In genomic region chr17:62309381-62309780, GRCh38 we compare ENCODE assay signal across 15 cellular contexts.
DNase-seq lines count a peak whose midpoint lies in the region; ATAC-seq and TF ChIP-seq lines count a peak whose summit lies in the region.
"Had no signal": no experiment of that assay in that cellular context is flagged by ENCODE, and none has a peak within 500 bp of the region (broad histone marks: within the 10 kb centered on the region; RNA-seq: fewer than 3 reads in every experiment).

No MANE protein-coding gene starts in this region.

- no peaks in the 10 kb centered on the region for H3K9me3 ChIP-seq in mammary epithelial cell (replicated peaks; ENCODE audit: insufficient read depth, low read length)
- H3K9me3 ChIP-seq: BE2C, HAP-1 had no signal

- H2AFZ ChIP-seq in mammary epithelial cell (ENCODE audit: low read depth, low read length), result no peak overlapping the region
- H2AFZ ChIP-seq: GM23248 had no signal

- peak; percentile 6 for DNase-seq in RWPE1 (ENCODE audit: low spot score)
- DNase-seq in mammary epithelial cell, result peak; percentile 21
- peak; percentile 62 for DNase-seq in epithelial cell of esophagus (ENCODE audit: low read depth)
- DNase-seq in activated effector memory CD4-positive, alpha-beta T cell treated with anti-CD3 and anti-CD28 coated beads, Interleukin-2, amount 50 U/mL, for 16 hours, result no peak
- DNase-seq in erythroblast (lab: John Stamatoyannopoulos, UW), result no peak
- DNase-seq: ACHN; BE2C; C1 segment of cervical spinal cord; Caco-2; CD4-positive, CD25-positive, alpha-beta regulatory T cell; DMS79 treated with DMSO at 0.1 percent for 48 hours; GM23248 had no signal

- no peak overlapping the region for H3K27ac ChIP-seq in RWPE1
- H3K27ac ChIP-seq in mammary epithelial cell (ENCODE audit: insufficient read depth, low read depth, low read length), result no peak overlapping the region
- H3K27ac ChIP-seq: GM23248 had no signal

- TF ChIP-seq CTCF in RWPE1 (conservative IDR thresholded peaks at IDR 0.05; ENCODE audit: low read depth) (no peak), mammary epithelial cell (conservative IDR thresholded peaks at IDR 0.05 in 1 of 2, IDR thresholded peaks at IDR 0.05 in 1 of 2; ENCODE audit: extremely low read depth in 1 of 2, insufficient read depth in 1 of 2, low read depth in 1 of 2, low read length in 2 of 2) (no peak), epithelial cell of esophagus (IDR thresholded peaks at IDR 0.05; ENCODE audit: insufficient read depth, low read depth, low read length, missing control alignments) (no peak)

- intact Hi-C loops in mammary epithelial cell (cut with micrococcal nuclease), result no loop called here

- peaks cover 2% of the 10 kb centered on the region for H3K27me3 ChIP-seq in mammary epithelial cell (ENCODE audit: insufficient read depth, low read length)

- dilution Hi-C loops in mammary epithelial cell (cut with HindIII; ENCODE audit: low sequenced_read_pairs), result no loop called here

- no peaks in the 10 kb centered on the region for H3K4me1 ChIP-seq in mammary epithelial cell (ENCODE audit: insufficient read depth, low read length)
- H3K4me1 ChIP-seq: BE2C, HAP-1 had no signal

- POLR2A ChIA-PET in RWPE1 (lab: Yijun Ruan, JAX; ENCODE audit: low non-redundant PET), result no interaction called here

- CTCF ChIA-PET in RWPE1 (lab: Yijun Ruan, JAX) (interaction anchor here (0.5 kb wide), 1 partner anchor 179 kb away, joined by 4 read pairs; no protein-coding TSS in a partner anchor), mammary epithelial cell (lab: Charles Lee; ENCODE audit: low non-redundant PET) (interaction anchor here (0.7 to 0.8 kb wide), 2 partner anchors 595 to 1720 kb away, joined by 5 to 7 read pairs; no protein-coding TSS in a partner anchor)

- in situ Hi-C loops in mammary epithelial cell (cut with MboI; ENCODE audit: low sequenced_read_pairs in 2 of 2), result no loop called here

- no peak for TF ChIP-seq POLR2A in erythroblast (IDR thresholded peaks at IDR 0.05; ENCODE audit: low read length)

- H3K4me3 ChIP-seq in mammary epithelial cell (replicated peaks in 1 of 3; ENCODE audit: insufficient read depth in 1 of 3, low read depth in 2 of 3, low read length in 3 of 3), result no peak overlapping the region
- no peak overlapping the region for H3K4me3 ChIP-seq in epithelial cell of esophagus (ENCODE audit: low read length)
- H3K4me3 ChIP-seq: GM12878, GM23248, HAP-1 had no signal

- no TSS peak for BruUV-seq in mammary epithelial cell (replicated peaks; lab: Mats Ljungman, UMichigan)

- no peaks in the 10 kb centered on the region for H3K36me3 ChIP-seq in mammary epithelial cell (ENCODE audit: insufficient read depth, low read length)
- H3K36me3 ChIP-seq: BE2C, HAP-1 had no signal

- H3K79me2 ChIP-seq in mammary epithelial cell (ENCODE audit: insufficient read depth, low read length), result no peaks in the 10 kb centered on the region

- no peak overlapping the region for H3K9ac ChIP-seq in mammary epithelial cell (ENCODE audit: insufficient read depth, low read length)
- H3K9ac ChIP-seq: GM23248 had no signal

- H3K4me2 ChIP-seq in mammary epithelial cell (ENCODE audit: insufficient read depth, low read depth, low read length), result no peak overlapping the region

- ATAC-seq in HG03432 (IDR thresholded peaks at IDR 0.05; ENCODE audit: unreplicated experiment), result no peak
- ATAC-seq: GM12878 had no signal

- H4K20me1 ChIP-seq in mammary epithelial cell (ENCODE audit: insufficient read depth, low read length), result no peaks in the 10 kb centered on the region

Comparison
In these comparisons a context has a peak if more than half of its experiments do, and no peak if none do; other contexts are left out.
1. DNase-seq: peak in RWPE1 (single experiment), mammary epithelial cell (single experiment) and epithelial cell of esophagus (single experiment); none in activated effector memory CD4-positive, alpha-beta T cell treated with anti-CD3 and anti-CD28 coated beads, Interleukin-2, amount 50 U/mL, for 16 hours (single experiment) and erythroblast (0 of 2).